ENCODE assay signal across 7 cellular contexts in the genomic region with DNA sequence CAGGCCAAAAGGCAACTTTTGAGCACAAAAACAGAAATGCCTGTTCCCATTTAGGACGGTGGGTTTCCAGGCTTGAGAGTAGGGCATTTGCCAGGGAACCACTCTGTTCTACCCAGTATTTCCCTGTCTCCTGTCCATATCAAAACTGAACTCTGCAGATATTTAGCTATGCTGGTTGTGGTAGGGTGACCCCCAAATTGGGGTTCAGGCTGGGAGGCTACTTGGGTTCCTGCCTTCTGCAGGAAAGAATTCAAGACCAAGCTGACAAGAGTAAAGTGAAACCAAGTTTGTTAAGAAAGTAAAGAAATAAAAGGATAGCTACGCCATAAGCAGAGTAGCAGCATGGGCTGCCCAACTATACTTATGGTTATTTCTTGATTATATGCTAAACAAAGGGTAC.
"Had no signal": no experiment of that assay in that cellular context is flagged by ENCODE, and none has a peak within 500 bp of the region (broad histone marks: within the 10 kb centered on the region; RNA-seq: fewer than 3 reads in every experiment).

No MANE protein-coding gene starts in this region.

- H2AFZ ChIP-seq: GM23338 had no signal

- H3K9me3 Mint-ChIP-seq: HFFc6 had no signal

- H3K36me3 ChIP-seq: HAP-1 had no signal

- H3K27ac Mint-ChIP-seq: GM23338, HFFc6 had no signal

- H3K4me3 Mint-ChIP-seq: GM23338, HFFc6 had no signal

- ATAC-seq: GM23338, HCT116 had no signal

- H3K4me3 ChIP-seq: GM23338, HAP-1 had no signal

- H3K4me2 ChIP-seq: GM23338 had no signal

- DNase-seq: H7, HFFc6, IMR-90, KG1 had no signal

- H3K9me3 ChIP-seq: HAP-1 had no signal
